Comparison of ENCODE assay signal across 8 cellular contexts in the genomic region with DNA sequence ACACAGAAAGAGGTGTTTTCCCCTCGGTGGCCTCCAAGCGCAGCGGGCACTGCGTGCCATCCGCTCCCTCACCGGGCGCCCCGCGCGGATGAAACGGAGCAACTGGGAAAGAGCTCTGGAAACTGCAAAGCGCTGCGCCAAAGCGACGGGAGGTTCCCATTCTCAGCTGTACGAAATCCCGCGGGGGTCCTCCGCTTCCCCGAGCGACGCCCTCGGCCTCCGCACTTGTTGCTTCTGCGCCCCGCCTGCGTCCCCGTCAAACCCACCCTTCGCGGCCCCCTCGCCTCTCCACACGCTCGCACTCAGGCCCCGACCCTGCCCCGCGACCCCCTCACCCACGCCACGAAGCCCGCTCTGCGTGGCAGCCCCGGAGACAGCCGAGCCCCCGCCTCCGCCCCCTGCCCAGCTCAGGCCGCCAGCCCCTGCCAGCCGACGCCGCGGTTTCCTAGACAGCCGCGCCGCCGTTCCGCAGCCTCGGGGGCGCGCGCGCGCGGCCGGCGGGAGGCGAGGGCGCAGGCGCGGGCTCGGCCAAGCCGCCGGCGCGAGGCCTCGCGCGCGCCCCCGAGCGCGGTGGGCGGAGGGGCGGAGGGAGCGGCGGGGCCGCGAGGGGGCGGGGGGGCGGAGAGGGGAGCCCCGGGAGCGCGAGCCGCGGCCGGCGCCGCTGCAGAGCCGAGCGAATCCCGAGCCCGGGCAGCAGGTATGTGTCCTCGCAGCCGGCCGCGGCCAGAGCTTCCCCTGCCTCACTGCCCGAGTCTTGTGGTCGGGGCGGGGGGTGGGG. TPM values are rescaled to one million over a fixed set of nuclear protein-coding genes. Genes with fewer than 3 reads are reported as not detected.
A peak's percentile ranks its signal among the peaks of the same experiment; 100 is the strongest.
DNase-seq lines count a peak whose midpoint lies in the region; ATAC-seq and TF ChIP-seq lines count a peak whose summit lies in the region.

A gene with protein sequence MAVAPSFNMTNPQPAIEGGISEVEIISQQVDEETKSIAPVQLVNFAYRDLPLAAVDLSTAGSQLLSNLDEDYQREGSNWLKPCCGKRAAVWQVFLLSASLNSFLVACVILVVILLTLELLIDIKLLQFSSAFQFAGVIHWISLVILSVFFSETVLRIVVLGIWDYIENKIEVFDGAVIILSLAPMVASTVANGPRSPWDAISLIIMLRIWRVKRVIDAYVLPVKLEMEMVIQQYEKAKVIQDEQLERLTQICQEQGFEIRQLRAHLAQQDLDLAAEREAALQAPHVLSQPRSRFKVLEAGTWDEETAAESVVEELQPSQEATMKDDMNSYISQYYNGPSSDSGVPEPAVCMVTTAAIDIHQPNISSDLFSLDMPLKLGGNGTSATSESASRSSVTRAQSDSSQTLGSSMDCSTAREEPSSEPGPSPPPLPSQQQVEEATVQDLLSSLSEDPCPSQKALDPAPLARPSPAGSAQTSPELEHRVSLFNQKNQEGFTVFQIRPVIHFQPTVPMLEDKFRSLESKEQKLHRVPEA (plus strand): TSS at position 666 of the 778 bp plus-strand sequence. CDS start 74,279 bp downstream, outside the sequence.

- peaks cover 23% of the 10 kb centered on the region for H3K4me1 Mint-ChIP-seq in activated CD4-positive, alpha-beta T cell treated with anti-CD3 and anti-CD28 coated beads for 36 hours
- H3K4me1 Mint-ChIP-seq in naive thymus-derived CD4-positive, alpha-beta T cell = peaks cover 6 to 31% (median 18%) of the 10 kb centered on the region in 7 donors

- peaks cover 9 to 12% of the 10 kb centered on the region in 2 donors for H3K4me1 ChIP-seq in naive thymus-derived CD4-positive, alpha-beta T cell (ENCODE audit: control insufficient read depth in 2 of 2, insufficient read depth in 2 of 2, low read length in 2 of 2)
- H3K4me1 ChIP-seq in aorta (ENCODE audit: control insufficient read depth in 1 of 2, insufficient read depth in 2 of 2, low read length in 2 of 2) = no peaks in the 10 kb centered on the region

- H3K27me3 Mint-ChIP-seq in activated CD4-positive, alpha-beta T cell treated with anti-CD3 and anti-CD28 coated beads for 36 hours = peaks cover 46% of the 10 kb centered on the region
- peaks cover 52 to 76% (median 59%) of the 10 kb centered on the region in 5 donors for H3K27me3 Mint-ChIP-seq in naive thymus-derived CD4-positive, alpha-beta T cell

- DNase-seq in activated CD4-positive, alpha-beta T cell treated with anti-CD3 and anti-CD28 coated beads for 36 hours = peak; percentile 55
- no peak for DNase-seq in activated CD4-positive, alpha-beta T cell treated with anti-CD3 and anti-CD28 coated beads for 1 hour
- peak; percentile 6 for DNase-seq in NCI-H1092 (lab: John Stamatoyannopoulos, UW)
- peak; percentile 23 for DNase-seq in activated CD8-positive, alpha-beta memory T cell treated with anti-CD3 and anti-CD28 coated beads, Interleukin-2, amount 50 U/mL, for 4 hours
- DNase-seq in fibroblast of villous mesenchyme (ENCODE audit: low read depth) = peak; percentile 13
- DNase-seq in naive thymus-derived CD4-positive, alpha-beta T cell = peak in 3 of 9 donors; percentile 2 to 51 (median 32)
- peak in 1 of 2 donors; percentile 77 for DNase-seq in aorta
- DNase-seq in UCSD-AML1 (lab: John Stamatoyannopoulos, UW; ENCODE audit: unreplicated experiment) = no peak

- intact Hi-C loops in activated CD4-positive, alpha-beta T cell treated with anti-CD3 and anti-CD28 coated beads for 36 hours (cut with DNase I, micrococcal nuclease) = loop anchor here (5.0 kb wide), 3 partner anchors 93 to 332 kb away; no protein-coding TSS in a partner anchor
- intact Hi-C loops in naive thymus-derived CD4-positive, alpha-beta T cell (cut with micrococcal nuclease) = loop anchor here (2.0 to 10.0 kb wide), 3 partner anchors 91 to 285 kb away; no protein-coding TSS in a partner anchor
- intact Hi-C loops in aorta (cut with DNase I) = loop anchor here (2.0 kb wide), 1 partner anchor 79 kb away; no protein-coding TSS in a partner anchor

- WGBS in aorta, 2 donors = 0 to 1% methylated on average over 79 to 106 of the region's 106 CpGs

- H3K9me3 ChIP-seq in naive thymus-derived CD4-positive, alpha-beta T cell (ENCODE audit: control insufficient read depth in 2 of 3, low read length in 3 of 3) = no peaks in the 10 kb centered on the region
- H3K9me3 ChIP-seq in aorta (ENCODE audit: control insufficient read depth, low read length) = no peaks in the 10 kb centered on the region

- peak; percentile 40 for ATAC-seq in activated CD4-positive, alpha-beta T cell treated with anti-CD3 and anti-CD28 coated beads for 36 hours
- ATAC-seq in naive thymus-derived CD4-positive, alpha-beta T cell = peak; percentile 69
- ATAC-seq in aorta (ENCODE audit: low FRiP score) = peak; percentile 33

- POLR2A ChIA-PET in activated CD4-positive, alpha-beta T cell treated with anti-CD3 and anti-CD28 coated beads for 36 hours (lab: Charles Lee) = interaction anchor here (0.6 to 0.7 kb wide), 2 partner anchors 11 to 223 kb away, joined by 3 to 5 read pairs; no protein-coding TSS in a partner anchor
- POLR2A ChIA-PET in naive thymus-derived CD4-positive, alpha-beta T cell (lab: Charles Lee) = no interaction called here

- H3K27ac ChIP-seq in naive thymus-derived CD4-positive, alpha-beta T cell (ENCODE audit: low read depth, low read length) = no peak within 1 kb of the TSS
- H3K27ac ChIP-seq in aorta (ENCODE audit: low read depth in 1 of 2, low read length in 2 of 2) = no peak within 1 kb of the TSS

- H3K4me3 Mint-ChIP-seq in activated CD4-positive, alpha-beta T cell treated with anti-CD3 and anti-CD28 coated beads for 36 hours = peak within 1 kb of the TSS; percentile 59
- peak within 1 kb of the TSS; percentile 60 to 89 (median 84) for H3K4me3 Mint-ChIP-seq in naive thymus-derived CD4-positive, alpha-beta T cell

- H3K36me3 ChIP-seq in naive thymus-derived CD4-positive, alpha-beta T cell (ENCODE audit: control insufficient read depth in 2 of 3, insufficient read depth in 3 of 3, low read length in 3 of 3) = no peaks in the 10 kb centered on the region
- H3K36me3 ChIP-seq in aorta (ENCODE audit: control insufficient read depth in 1 of 2, insufficient read depth in 2 of 2, low read length in 1 of 2) = no peaks in the 10 kb centered on the region

- peaks cover 15 to 20% of the 10 kb centered on the region in 2 donors for H3K27me3 ChIP-seq in naive thymus-derived CD4-positive, alpha-beta T cell (ENCODE audit: control insufficient read depth in 2 of 2, insufficient read depth in 2 of 2, low read length in 2 of 2)
- H3K27me3 ChIP-seq in aorta (ENCODE audit: control insufficient read depth in 1 of 2, insufficient read depth in 2 of 2, low read length in 1 of 2) = no peaks in the 10 kb centered on the region

- CTCF ChIA-PET in activated CD4-positive, alpha-beta T cell treated with anti-CD3 and anti-CD28 coated beads for 36 hours (lab: Charles Lee) = interaction anchor here (0.6 to 11.1 kb wide), 13 partner anchors 10 to 125 kb away, joined by 3 to 168 read pairs (median 4); no protein-coding TSS in a partner anchor
- CTCF ChIA-PET in naive thymus-derived CD4-positive, alpha-beta T cell (lab: Charles Lee) = interaction anchor here (0.7 to 1.1 kb wide), 3 partner anchors 24 to 1046 kb away, joined by 3 to 5 read pairs (median 3); no protein-coding TSS in a partner anchor

- H3K27ac Mint-ChIP-seq in activated CD4-positive, alpha-beta T cell treated with anti-CD3 and anti-CD28 coated beads for 36 hours = no peak within 1 kb of the TSS
- H3K27ac Mint-ChIP-seq in naive thymus-derived CD4-positive, alpha-beta T cell = no peak within 1 kb of the TSS

- H3K36me3 Mint-ChIP-seq in activated CD4-positive, alpha-beta T cell treated with anti-CD3 and anti-CD28 coated beads for 36 hours (ENCODE audit: low read depth) = no peaks in the 10 kb centered on the region
- H3K36me3 Mint-ChIP-seq in naive thymus-derived CD4-positive, alpha-beta T cell = no peaks in the 10 kb centered on the region

- peak within 1 kb of the TSS; percentile 63 for H3K4me3 ChIP-seq in fibroblast of villous mesenchyme (ENCODE audit: low read depth, low read length)
- peak within 1 kb of the TSS; percentile 36 for H3K4me3 ChIP-seq in naive thymus-derived CD4-positive, alpha-beta T cell (ENCODE audit: low read length)
- H3K4me3 ChIP-seq in aorta (ENCODE audit: low read length in 2 of 2) = peak within 1 kb of the TSS; percentile 62 to 70

- no peaks in the 10 kb centered on the region for H3K9me3 Mint-ChIP-seq in activated CD4-positive, alpha-beta T cell treated with anti-CD3 and anti-CD28 coated beads for 36 hours (ENCODE audit: low read depth)
- H3K9me3 Mint-ChIP-seq in naive thymus-derived CD4-positive, alpha-beta T cell = no peaks in the 10 kb centered on the region

- TF ChIP-seq CTCF in fibroblast of villous mesenchyme (IDR thresholded peaks at IDR 0.05; ENCODE audit: insufficient read depth, low read depth, low read length) = no peak

RNA-seq across cellular contexts. Expression of the gene that starts here (rescaled TPM):
- total RNA-seq in activated CD4-positive, alpha-beta T cell treated with anti-CD3 and anti-CD28 coated beads for 36 hours = not detected
- under 0.01 TPM in 1 of 2 replicates, not detected in the other for total RNA-seq in fibroblast of villous mesenchyme
- not detected for total RNA-seq in naive thymus-derived CD4-positive, alpha-beta T cell
- not detected for polyA plus RNA-seq in naive thymus-derived CD4-positive, alpha-beta T cell
- under 1 TPM in 1 of 2 donors, not detected in 1; 0.26 TPM for total RNA-seq in aorta
- not detected for polyA plus RNA-seq in aorta

Comparison
In these comparisons a context has a peak if more than half of its experiments do, and no peak if none do; other contexts are left out.
1. Peak in DNase-seq and ATAC-seq in activated CD4-positive, alpha-beta T cell treated with anti-CD3 and anti-CD28 coated beads for 36 hours; RNA of the gene not detected or under 1 TPM.
2. Peak in DNase-seq and H3K4me3 ChIP-seq in fibroblast of villous mesenchyme; RNA of the gene not detected or under 1 TPM.
3. Peak in ATAC-seq and H3K4me3 ChIP-seq in naive thymus-derived CD4-positive, alpha-beta T cell; RNA of the gene not detected or under 1 TPM.
4. Peak in ATAC-seq and H3K4me3 ChIP-seq in aorta; RNA of the gene not detected or under 1 TPM.
5. DNase-seq: peak in NCI-H1092 (single experiment) and activated CD8-positive, alpha-beta memory T cell treated with anti-CD3 and anti-CD28 coated beads, Interleukin-2, amount 50 U/mL, for 4 hours (single experiment); none in activated CD4-positive, alpha-beta T cell treated with anti-CD3 and anti-CD28 coated beads for 1 hour (single experiment) and UCSD-AML1 (single experiment).
6. Peak in every context shown above with its lines, with median percentiles within 50 percentile points of each other: ATAC-seq and H3K4me3 ChIP-seq.